ENCODE assay signal across 8 cellular contexts in the genomic region with DNA sequence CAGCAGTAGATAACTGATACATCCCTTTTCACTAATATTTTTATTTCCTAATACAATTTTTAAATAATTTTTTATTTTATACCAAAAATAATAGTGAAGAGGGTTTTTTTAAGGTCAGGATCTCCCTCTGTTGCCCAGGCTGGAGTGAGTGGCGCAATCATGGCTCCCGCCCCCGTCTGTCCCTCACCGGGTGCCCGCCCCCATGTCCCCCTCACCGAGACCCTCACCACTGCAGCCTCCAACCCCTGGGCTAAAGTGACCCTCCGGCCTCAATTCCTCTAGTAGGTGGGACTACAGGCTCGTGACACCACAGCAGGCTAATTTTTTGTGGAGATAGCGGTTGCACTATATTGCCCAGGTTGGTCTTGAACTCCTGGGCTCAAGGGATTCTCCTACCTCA. TPM values are rescaled to one million over a fixed set of nuclear protein-coding genes. Genes with fewer than 3 reads are reported as not detected.
DNase-seq lines count a peak whose midpoint lies in the region; ATAC-seq and TF ChIP-seq lines count a peak whose summit lies in the region.

No MANE protein-coding gene starts in this region.

- no peak for TF ChIP-seq CTCF in C4-2B (conservative IDR thresholded peaks at IDR 0.05)
- TF ChIP-seq CTCF in PC-9 (conservative IDR thresholded peaks at IDR 0.05): no peak
- no peak for TF ChIP-seq CTCF in neutrophil (IDR thresholded peaks at IDR 0.05)

- intact Hi-C loops in PC-9 (cut with micrococcal nuclease; ENCODE audit: unreplicated experiment): no loop called here

- no TSS peak for BruUV-seq in PC-9 (replicated peaks; lab: Mats Ljungman, UMichigan)

- no peaks in the 10 kb centered on the region for H3K79me2 ChIP-seq in PC-9 (ENCODE audit: low read depth)

- no peak for ATAC-seq in GM18873 (IDR thresholded peaks at IDR 0.05; ENCODE audit: low FRiP score, unreplicated experiment)
- ATAC-seq in HG03196 (IDR thresholded peaks at IDR 0.05; ENCODE audit: unreplicated experiment): no peak
- no peak for ATAC-seq in HG03565 (IDR thresholded peaks at IDR 0.05; ENCODE audit: unreplicated experiment)

- H3K4me3 ChIP-seq in PC-9: peak overlapping the region; percentile 62; the same call in 1 of the 2 replicates
- H3K4me3 ChIP-seq in neutrophil (ENCODE audit: low read depth in 1 of 2, low read length in 1 of 2): peak overlapping the region; percentile 76 to 93

- no peak for DNase-seq in PC-9
- DNase-seq in epithelial cell of prostate (ENCODE audit: low read depth, low spot score): no peak
- no peak for DNase-seq in stimulated activated CD4-positive, alpha-beta T cell treated with anti-CD3 and anti-CD28 coated beads, Interleukin-2, amount 100 ng/mL, for 24 hours

- CTCF ChIA-PET in PC-9 (lab: Charles Lee): no interaction called here

- H3K27me3 ChIP-seq in PC-9 (ENCODE audit: insufficient read depth, low read depth) (no peaks in the 10 kb centered on the region), neutrophil (no peaks in the 10 kb centered on the region)

- H4K20me1 ChIP-seq in PC-9 (ENCODE audit: insufficient read depth): no peaks in the 10 kb centered on the region

- peak overlapping the region; percentile 67 for H3K27ac ChIP-seq in C4-2B
- H3K27ac ChIP-seq in PC-9: no peak overlapping the region
- peak overlapping the region; percentile 96 for H3K27ac ChIP-seq in epithelial cell of prostate
- peak overlapping the region; percentile 94 for H3K27ac ChIP-seq in neutrophil

- peak overlapping the region; percentile 74 for H2AFZ ChIP-seq in PC-9

- H3F3A ChIP-seq in PC-9 (ENCODE audit: insufficient read depth, low read depth): peaks cover 14% of the 10 kb centered on the region; the same call in 1 of the 2 replicates

- H3K4me1 ChIP-seq in PC-9 (replicated peaks; ENCODE audit: insufficient read depth) (peaks cover 25% of the 10 kb centered on the region), neutrophil (ENCODE audit: control insufficient read depth in 1 of 2, insufficient read depth in 1 of 2, low read depth in 1 of 2, low read length in 1 of 2) (peaks cover 13% of the 10 kb centered on the region in 2 experiments)

- peak overlapping the region; percentile 64 for H3K4me2 ChIP-seq in PC-9

- H3K9me2 ChIP-seq in PC-9 (ENCODE audit: insufficient read depth): no peaks in the 10 kb centered on the region

- H3K9me3 ChIP-seq in PC-9 (ENCODE audit: insufficient read depth, low read depth): no peaks in the 10 kb centered on the region
- H3K9me3 ChIP-seq in neutrophil: no peaks in the 10 kb centered on the region

- POLR2A ChIA-PET in PC-9 (lab: Charles Lee; ENCODE audit: unreplicated experiment): no interaction called here

- H3K36me3 ChIP-seq in PC-9 (ENCODE audit: low read depth): no peaks in the 10 kb centered on the region
- H3K36me3 ChIP-seq in neutrophil: no peaks in the 10 kb centered on the region

RNA-seq across cellular contexts. Expression of a gene that starts 17.8 kb away (rescaled TPM):
- total RNA-seq in PC-9 (2021): 8.3 and 9.6 TPM in 2 replicates

RNA-seq across cellular contexts. Expression of a gene that starts 32.5 kb away (rescaled TPM):
- 30.7 and 35.8 TPM in 2 replicates for total RNA-seq in PC-9 (2021)

RNA-seq across cellular contexts. Expression of a gene that starts 41.4 kb away (rescaled TPM):
- 400 and 403 TPM in 2 replicates for total RNA-seq in PC-9 (2021)

RNA-seq across cellular contexts. Expression of a gene that starts 48.8 kb away (rescaled TPM):
- total RNA-seq in PC-9 (2021): 72.2 and 74.1 TPM in 2 replicates
